In the genomic region with DNA sequence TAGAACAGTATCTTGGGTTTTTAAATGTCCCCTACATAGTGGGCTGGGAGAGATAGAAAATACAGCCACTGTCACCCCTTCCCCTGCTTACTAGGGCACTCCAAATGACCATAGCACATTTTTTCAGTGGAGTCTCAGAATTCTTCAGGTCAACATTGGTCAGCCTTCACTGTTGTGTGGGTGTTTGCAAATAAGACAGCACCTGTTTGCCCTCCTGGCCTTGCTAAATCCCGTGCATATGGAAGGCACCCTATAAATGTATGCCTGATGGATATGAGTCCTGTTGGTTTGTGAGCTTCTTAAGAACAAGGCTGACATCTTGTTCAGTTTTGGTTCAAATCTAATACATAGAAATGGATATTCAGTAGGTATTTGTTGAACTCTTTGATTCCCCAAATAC, we compare ENCODE assay signal across 22 cellular contexts. TPM values are rescaled to one million over a fixed set of nuclear protein-coding genes. Genes with fewer than 3 reads are reported as not detected.
DNase-seq lines count a peak whose midpoint lies in the region; ATAC-seq, FAIRE-seq and TF ChIP-seq lines count a peak whose summit lies in the region.
"Had no signal": no experiment of that assay in that cellular context is flagged by ENCODE, and none has a peak within 500 bp of the region (broad histone marks: within the 10 kb centered on the region; RNA-seq: fewer than 3 reads in every experiment).

No MANE protein-coding gene starts in this region.

- peaks cover 4% of the 10 kb centered on the region for H3K9me3 Mint-ChIP-seq in activated CD4-positive, alpha-beta T cell treated with anti-CD3 and anti-CD28 coated beads, Interleukin-2, amount 10 ng/mL, durations not matched to agents 7 days and 5 days
- H3K9me3 Mint-ChIP-seq: T-helper 2 cell treated with Interferon-gamma antibody and Interleukin-4, amounts not matched to agents 5 μg/mL and 100 μg/mL, for 36 hours had no signal

- H3K4me1 ChIP-seq in SJCRH30 (peaks cover 69% of the 10 kb centered on the region), hepatocyte (ENCODE audit: insufficient read depth) (peaks cover 7% of the 10 kb centered on the region), suprapubic skin (peaks cover 73% of the 10 kb centered on the region), kidney (ENCODE audit: control insufficient read depth in 1 of 2, insufficient read depth in 1 of 2, low read depth in 1 of 2, low read length in 2 of 2) (peaks cover 32 to 69% of the 10 kb centered on the region in 2 donors)

- TF ChIP-seq CTCF in hepatocyte (IDR thresholded peaks at IDR 0.05; ENCODE audit: poor library complexity) (no peak), suprapubic skin (IDR thresholded peaks at IDR 0.05) (no peak), kidney (IDR thresholded peaks at IDR 0.05; ENCODE audit: borderline replicate concordance, extremely low read depth, insufficient read depth) (no peak)

- WGBS in hepatocyte (ENCODE audit: low lambda C conversion rate, missing lambda C conversion rate) = 60% methylated on average over 1 of the region's 1 CpG
- 61% methylated on average over 1 of the region's 1 CpG for WGBS in suprapubic skin

- H4K20me1 ChIP-seq in hepatocyte (ENCODE audit: insufficient read depth, poor library complexity, severe bottlenecking) = no peaks in the 10 kb centered on the region

- H2AFZ ChIP-seq in hepatocyte = no peak overlapping the region

- H3K27ac ChIP-seq in SJCRH30 (peak overlapping the region; percentile 89), hepatocyte (peak overlapping the region; percentile 87), suprapubic skin (peak overlapping the region; percentile 0), kidney (ENCODE audit: low read depth in 2 of 2, low read length in 2 of 2) (peak overlapping the region in 1 of 2 donors; percentile 8)
- H3K27ac ChIP-seq: esophagus muscularis mucosa had no signal

- peaks cover 59% of the 10 kb centered on the region for H3K79me2 ChIP-seq in hepatocyte

- H3K36me3 Mint-ChIP-seq in activated CD4-positive, alpha-beta T cell treated with anti-CD3 and anti-CD28 coated beads, Interleukin-2, amount 10 ng/mL, durations not matched to agents 7 days and 5 days (ENCODE audit: low read depth) = peaks cover 29% of the 10 kb centered on the region

- H3K27me3 Mint-ChIP-seq in activated CD4-positive, alpha-beta T cell treated with anti-CD3 and anti-CD28 coated beads, Interleukin-2, amount 10 ng/mL, durations not matched to agents 7 days and 5 days = peaks cover 3% of the 10 kb centered on the region
- H3K27me3 Mint-ChIP-seq: progenitor cell of endocrine pancreas had no signal

- H3K9me2 ChIP-seq in hepatocyte (replicated peaks; ENCODE audit: insufficient read depth) = no peaks in the 10 kb centered on the region

- H3K4me3 ChIP-seq in SJCRH30 (no peak overlapping the region), hepatocyte (no peak overlapping the region), suprapubic skin (no peak overlapping the region), kidney (ENCODE audit: low read length in 2 of 2) (no peak overlapping the region)
- H3K4me3 ChIP-seq: esophagus muscularis mucosa, K562, upper lobe of left lung had no signal

- no peak for ATAC-seq in GM19467 (IDR thresholded peaks at IDR 0.05; ENCODE audit: unreplicated experiment)
- ATAC-seq: K562, left cardiac atrium had no signal

- TF ChIP-seq POLR2A in suprapubic skin (IDR thresholded peaks at IDR 0.05) = no peak

- no peak overlapping the region for H3K4me2 ChIP-seq in hepatocyte

- H3K4me1 Mint-ChIP-seq in activated CD4-positive, alpha-beta T cell treated with anti-CD3 and anti-CD28 coated beads, Interleukin-2, amount 10 ng/mL, durations not matched to agents 7 days and 5 days = peaks cover 32% of the 10 kb centered on the region

- CTCF ChIA-PET in activated CD4-positive, alpha-beta T cell treated with anti-CD3 and anti-CD28 coated beads, Interleukin-2, amount 10 ng/mL, durations not matched to agents 7 days and 5 days (lab: Charles Lee) = interaction anchor here (1.3 kb wide), 1 partner anchor 16 kb away, joined by 3 read pairs; no protein-coding TSS in a partner anchor

- no peaks in the 10 kb centered on the region for H3K27me3 ChIP-seq in SJCRH30
- no peaks in the 10 kb centered on the region for H3K27me3 ChIP-seq in hepatocyte
- H3K27me3 ChIP-seq in suprapubic skin = no peaks in the 10 kb centered on the region
- H3K27me3 ChIP-seq: esophagus muscularis mucosa, upper lobe of left lung had no signal

- H3K36me3 ChIP-seq in SJCRH30 (no peaks in the 10 kb centered on the region), hepatocyte (replicated peaks; ENCODE audit: insufficient read depth, low read depth) (no peaks in the 10 kb centered on the region), suprapubic skin (no peaks in the 10 kb centered on the region), kidney (ENCODE audit: control insufficient read depth in 1 of 2, insufficient read depth in 2 of 2, low read length in 2 of 2) (no peaks in the 10 kb centered on the region)
- H3K36me3 ChIP-seq: esophagus muscularis mucosa, upper lobe of left lung had no signal

- no peak overlapping the region for H3K9ac ChIP-seq in kidney (ENCODE audit: low read length in 2 of 2)

- TF ChIP-seq EP300 in suprapubic skin (IDR thresholded peaks at IDR 0.05) = no peak

- FAIRE-seq in kidney (lab: Jason Lieb, UNC) = no peak
- FAIRE-seq: K562 had no signal

- H3K4me3 Mint-ChIP-seq in activated CD4-positive, alpha-beta T cell treated with anti-CD3 and anti-CD28 coated beads, Interleukin-2, amount 10 ng/mL, durations not matched to agents 7 days and 5 days = no peak overlapping the region
- H3K4me3 Mint-ChIP-seq: T-helper 2 cell treated with Interferon-gamma antibody and Interleukin-4, amounts not matched to agents 5 μg/mL and 100 μg/mL, for 36 hours had no signal

- no peak for DNase-seq in activated CD4-positive, alpha-beta T cell treated with anti-CD3 and anti-CD28 coated beads, Interleukin-2, amount 10 ng/mL, durations not matched to agents 7 days and 5 days
- no peak for DNase-seq in activated CD4-positive, alpha-beta T cell treated with anti-CD3 and anti-CD28 coated beads for 4 hours
- DNase-seq in SJCRH30 = peak; percentile 25 to 55
- DNase-seq in hepatocyte (ENCODE audit: low spot score) = no peak
- no peak for DNase-seq in suprapubic skin (ENCODE audit: low spot score in 2 of 2)
- DNase-seq in NCI-H69 (lab: John Stamatoyannopoulos, UW) = no peak
- DNase-seq in kidney = no peak
- DNase-seq: activated CD4-positive, alpha-beta T cell treated with anti-CD3 and anti-CD28 coated beads, Interleukin-2, amount 50 U/mL, for 48 hours; amygdala; central memory CD4-positive, alpha-beta T cell; left cardiac atrium; NCI-H146; NCI-H2171; NCI-H526; stimulated activated CD4-positive, alpha-beta T cell treated with anti-CD3 and anti-CD28 coated beads, Interleukin-2, amount 100 ng/mL, for 24 hours; stimulated activated naive CD4-positive, alpha-beta T cell treated with Interleukin-2 at 50 U/mL for 16 hours; upper lobe of left lung had no signal

- no peaks in the 10 kb centered on the region for H3K9me3 ChIP-seq in SJCRH30 (replicated peaks)
- H3K9me3 ChIP-seq in hepatocyte (ENCODE audit: low read depth) = no peaks in the 10 kb centered on the region
- H3K9me3 ChIP-seq in suprapubic skin = no peaks in the 10 kb centered on the region
- no peaks in the 10 kb centered on the region for H3K9me3 ChIP-seq in kidney (ENCODE audit: control insufficient read depth in 1 of 2, low read length in 2 of 2)
- H3K9me3 ChIP-seq: esophagus muscularis mucosa, upper lobe of left lung had no signal

- H3K27ac Mint-ChIP-seq in activated CD4-positive, alpha-beta T cell treated with anti-CD3 and anti-CD28 coated beads, Interleukin-2, amount 10 ng/mL, durations not matched to agents 7 days and 5 days = peak overlapping the region; percentile 32
- H3K27ac Mint-ChIP-seq: progenitor cell of endocrine pancreas; T-helper 2 cell treated with Interferon-gamma antibody and Interleukin-4, amounts not matched to agents 5 μg/mL and 100 μg/mL, for 36 hours had no signal

- POLR2A ChIA-PET in activated CD4-positive, alpha-beta T cell treated with anti-CD3 and anti-CD28 coated beads, Interleukin-2, amount 10 ng/mL, durations not matched to agents 7 days and 5 days (lab: Charles Lee) = interaction anchor here (0.6 kb wide), 1 partner anchor 26 kb away, joined by 4 read pairs; no protein-coding TSS in a partner anchor

- intact Hi-C loops in kidney (cut with DNase I) = no loop called here

RNA-seq across cellular contexts. Expression of gene ITGA6, which starts 12.5 kb away (rescaled TPM):
- total RNA-seq in activated CD4-positive, alpha-beta T cell treated with anti-CD3 and anti-CD28 coated beads, Interleukin-2, amount 10 ng/mL, durations not matched to agents 7 days and 5 days = 10 to 100 TPM; 46.7 to 47.2 TPM
- 52.3 and 57.8 TPM in 2 replicates for total RNA-seq in SJCRH30 (2014; rRNA removed; shearing (Covaris generic))
- total RNA-seq in hepatocyte (51.4 and 64.8 TPM in 2 replicates), suprapubic skin (100 to 1,000 TPM in 3 of 4 donors, 10 to 100 TPM in 1; 89.6 to 204 (median 161) TPM), kidney (89.1 TPM)
- polyA plus RNA-seq in hepatocyte (16.7 and 19.0 TPM in 2 replicates), kidney (ENCODE audit: insufficient read depth, low read depth, low replicate concordance) (32.8 TPM)

Comparison
In these comparisons a context has a peak if more than half of its experiments do, and no peak if none do; other contexts are left out.
1. DNase-seq: peak in SJCRH30 (2 of 2); none in activated CD4-positive, alpha-beta T cell treated with anti-CD3 and anti-CD28 coated beads, Interleukin-2, amount 10 ng/mL, durations not matched to agents 7 days and 5 days (single experiment), activated CD4-positive, alpha-beta T cell treated with anti-CD3 and anti-CD28 coated beads for 4 hours (0 of 2), hepatocyte (single experiment), suprapubic skin (0 of 2), NCI-H69 (single experiment) and kidney (single experiment).